Comparison of ENCODE assay signal across 1 cellular context in genomic region chr6:31971993-31972708, GRCh38.
A peak's percentile ranks its signal among the peaks of the same experiment; 100 is the strongest.
TF ChIP-seq lines count a peak whose summit lies in the region.

Gene DXO, minus strand, starts transcription at chr6:31972138. Its CDS starts 463 bp downstream, at chr6:31971675.

TF ChIP-seq in HepG2, 621 proteins besides CTCF, POLR2A, EP300 and RAD21 (continued from another document and continues in another):
- TF ChIP-seq ZBTB44 (CRISPR knock-in tag; IDR thresholded peaks at IDR 0.05) = peak; percentile 54
- no peak for TF ChIP-seq MED8 (CRISPR knock-in tag; IDR thresholded peaks at IDR 0.05; ENCODE audit: insufficient replicate concordance)
- no peak for TF ChIP-seq ZC3H4 (CRISPR knock-in tag; IDR thresholded peaks at IDR 0.05; ENCODE audit: borderline replicate concordance)
- TF ChIP-seq ZNF564 (CRISPR knock-in tag; IDR thresholded peaks at IDR 0.05) = peak; percentile 66; the same call in 1 of the 2 replicates
- TF ChIP-seq ERF (CRISPR knock-in tag; IDR thresholded peaks at IDR 0.05) = peak; percentile 91
- TF ChIP-seq ZBED4 (CRISPR knock-in tag; IDR thresholded peaks at IDR 0.05; ENCODE audit: borderline replicate concordance) = peak; percentile 76
- TF ChIP-seq SP4 (CRISPR knock-in tag; IDR thresholded peaks at IDR 0.05) = peak; percentile 83
- peak; percentile 78 for TF ChIP-seq GABPA (IDR thresholded peaks at IDR 0.05; ENCODE audit: low read depth, low read length)
- peak; percentile 93 for TF ChIP-seq GABPA (CRISPR knock-in tag; IDR thresholded peaks at IDR 0.05; ENCODE audit: low read depth)
- peak; percentile 91 for TF ChIP-seq ZMYM2 (CRISPR knock-in tag; IDR thresholded peaks at IDR 0.05)
- no peak for TF ChIP-seq ZNF558 (CRISPR knock-in tag; IDR thresholded peaks at IDR 0.05; ENCODE audit: borderline replicate concordance)
- TF ChIP-seq ZNF124 (CRISPR knock-in tag; IDR thresholded peaks at IDR 0.05) = peak; percentile 70; the same call in 1 of the 2 replicates
- peak; percentile 82; the same call in 1 of the 2 replicates for TF ChIP-seq E2F1 (CRISPR knock-in tag; IDR thresholded peaks at IDR 0.05)
- peak; percentile 76 to 84; a peak in 3 of 4 replicates for TF ChIP-seq HMGXB4 (CRISPR knock-in tag; IDR thresholded peaks at IDR 0.05; ENCODE audit: borderline replicate concordance in 1 of 2, low read depth in 1 of 2)
- no peak; the same call in 1 of the 2 replicates for TF ChIP-seq MLXIP (CRISPR knock-in tag; IDR thresholded peaks at IDR 0.05; ENCODE audit: borderline replicate concordance)
- TF ChIP-seq ATM (IDR thresholded peaks at IDR 0.05; ENCODE audit: borderline replicate concordance) = no peak
- TF ChIP-seq SIX4 (CRISPR knock-in tag; IDR thresholded peaks at IDR 0.05) = peak; percentile 48
- peak; percentile 94 for TF ChIP-seq KMT2B (CRISPR knock-in tag; IDR thresholded peaks at IDR 0.05)
- TF ChIP-seq UBTF (CRISPR knock-in tag; IDR thresholded peaks at IDR 0.05) = peak; percentile 97
- peak; percentile 94; the same call in 1 of the 2 replicates for TF ChIP-seq MAF1 (CRISPR knock-in tag; IDR thresholded peaks at IDR 0.05; ENCODE audit: borderline replicate concordance)
- TF ChIP-seq ZBTB26 (CRISPR knock-in tag; IDR thresholded peaks at IDR 0.05; ENCODE audit: borderline replicate concordance) = 0 out of 2 replicates have a peak, but pooled peaks have one; percentile 31
- TF ChIP-seq REST (IDR thresholded peaks at IDR 0.05; ENCODE audit: borderline replicate concordance in 1 of 2, low read depth in 1 of 2, low read length in 2 of 2) = no peak; a peak in 1 of 4 replicates
- no peak for TF ChIP-seq PLRG1 (conservative IDR thresholded peaks at IDR 0.05)
- peak; percentile 82 for TF ChIP-seq MXD1 (CRISPR knock-in tag; IDR thresholded peaks at IDR 0.05)
- TF ChIP-seq TRAFD1 (CRISPR knock-in tag; IDR thresholded peaks at IDR 0.05; ENCODE audit: borderline replicate concordance) = peak; percentile 56; the same call in 1 of the 2 replicates
- no peak for TF ChIP-seq SYNCRIP (IDR thresholded peaks at IDR 0.05; ENCODE audit: insufficient read depth, low read depth, low read length)
- peak; percentile 17 for TF ChIP-seq HES4 (CRISPR knock-in tag; IDR thresholded peaks at IDR 0.05; ENCODE audit: borderline replicate concordance)
- peak; percentile 87 for TF ChIP-seq ZNF430 (CRISPR knock-in tag; IDR thresholded peaks at IDR 0.05)
- TF ChIP-seq ZNF275 (CRISPR knock-in tag; IDR thresholded peaks at IDR 0.05; ENCODE audit: borderline replicate concordance) = peak; percentile 19; the same call in 1 of the 2 replicates
- peak; percentile 91; the same call in 1 of the 2 replicates for TF ChIP-seq ZZZ3 (CRISPR knock-in tag; IDR thresholded peaks at IDR 0.05; ENCODE audit: borderline replicate concordance)
- peak; percentile 88; the same call in 1 of the 2 replicates for TF ChIP-seq ZNF749 (CRISPR knock-in tag; IDR thresholded peaks at IDR 0.05; ENCODE audit: borderline replicate concordance)
